ENCODE assay signal across 13 cellular contexts in genomic region chr3:160200328-160200727, GRCh38. TPM values are rescaled to one million over a fixed set of nuclear protein-coding genes. Genes with fewer than 3 reads are reported as not detected.
DNase-seq lines count a peak whose midpoint lies in the region; ATAC-seq and TF ChIP-seq lines count a peak whose summit lies in the region.
"Had no signal": no experiment of that assay in that cellular context is flagged by ENCODE, and none has a peak within 500 bp of the region (broad histone marks: within the 10 kb centered on the region; RNA-seq: fewer than 3 reads in every experiment).

No MANE protein-coding gene starts in this region.

- H3K36me3 ChIP-seq in brain microvascular endothelial cell (replicated peaks): no peaks in the 10 kb centered on the region
- no peaks in the 10 kb centered on the region for H3K36me3 ChIP-seq in colonic mucosa
- H3K36me3 ChIP-seq: tibial artery had no signal

- no peak for TF ChIP-seq CTCF in brain microvascular endothelial cell (IDR thresholded peaks at IDR 0.05; ENCODE audit: low read depth, low read length, missing control alignments)
- no peak for TF ChIP-seq CTCF in colonic mucosa (IDR thresholded peaks at IDR 0.05)

- no peak overlapping the region for H3K27ac ChIP-seq in brain microvascular endothelial cell
- H3K27ac ChIP-seq in colonic mucosa: no peak overlapping the region
- H3K27ac ChIP-seq: dorsolateral prefrontal cortex, tibial artery had no signal

- no peak overlapping the region for H3K4me3 ChIP-seq in brain microvascular endothelial cell (ENCODE audit: low read depth, low read length)
- H3K4me3 ChIP-seq in colonic mucosa: no peak overlapping the region
- H3K4me3 ChIP-seq: dorsolateral prefrontal cortex, tibial artery had no signal

- H3K9me3 ChIP-seq in colonic mucosa: no peaks in the 10 kb centered on the region
- H3K9me3 ChIP-seq: tibial artery had no signal

- in situ Hi-C loops in brain microvascular endothelial cell (cut with HindIII; ENCODE audit: low pct_ligation_motif_present, low sequenced_read_pairs): no loop called here

- DNase-seq in NCI-H1092 treated with DMSO at 0.1 percent for 48 hours (lab: John Stamatoyannopoulos, UW) (peak; percentile 81), NCI-H748 (lab: John Stamatoyannopoulos, UW; ENCODE audit: unreplicated experiment) (peak; percentile 93), kidney tubule cell (ENCODE audit: low spot score) (peak; percentile 4), brain microvascular endothelial cell (no peak), colonic mucosa (no peak), EL (no peak)
- DNase-seq: activated CD4-positive, CD25-positive, alpha-beta regulatory T cell treated with anti-CD3 and anti-CD28 coated beads, Interleukin-2, amount 50 U/mL, for 72 hours; activated T-cell treated with anti-CD3 and anti-CD28 coated beads, Interleukin-2, amount 50 U/mL, for 1 hour; dorsolateral prefrontal cortex; GF-D8; tibial artery had no signal

- intact Hi-C loops in colonic mucosa (cut with DNase I): no loop called here

- ATAC-seq in GM21529 (IDR thresholded peaks at IDR 0.05; ENCODE audit: unreplicated experiment) (peak; percentile 73), HG02610 (IDR thresholded peaks at IDR 0.05; ENCODE audit: unreplicated experiment) (no peak)

- H3K9ac ChIP-seq in colonic mucosa (ENCODE audit: low read depth in 2 of 2, low read length in 2 of 2): no peak overlapping the region

- H3K4me1 ChIP-seq in colonic mucosa: no peaks in the 10 kb centered on the region
- H3K4me1 ChIP-seq: tibial artery had no signal

- H3K27me3 ChIP-seq in brain microvascular endothelial cell (replicated peaks) (no peaks in the 10 kb centered on the region), colonic mucosa (no peaks in the 10 kb centered on the region)
- H3K27me3 ChIP-seq: dorsolateral prefrontal cortex, tibial artery had no signal

RNA-seq across cellular contexts. Expression of gene C3orf80, which starts 24.9 kb away (rescaled TPM):
- total RNA-seq in colonic mucosa: 1 to 10 TPM in 1 of 2 donors, under 1 TPM in 1; 0.72 to 1.9 TPM

Comparison
In these comparisons a context has a peak if more than half of its experiments do, and no peak if none do; other contexts are left out.
1. DNase-seq: peak in NCI-H1092 treated with DMSO at 0.1 percent for 48 hours (single experiment), NCI-H748 (single experiment) and kidney tubule cell (single experiment); none in brain microvascular endothelial cell (single experiment), colonic mucosa (single experiment) and EL (single experiment).